22 cellular contexts compared by ENCODE assay signal in the genomic region with DNA sequence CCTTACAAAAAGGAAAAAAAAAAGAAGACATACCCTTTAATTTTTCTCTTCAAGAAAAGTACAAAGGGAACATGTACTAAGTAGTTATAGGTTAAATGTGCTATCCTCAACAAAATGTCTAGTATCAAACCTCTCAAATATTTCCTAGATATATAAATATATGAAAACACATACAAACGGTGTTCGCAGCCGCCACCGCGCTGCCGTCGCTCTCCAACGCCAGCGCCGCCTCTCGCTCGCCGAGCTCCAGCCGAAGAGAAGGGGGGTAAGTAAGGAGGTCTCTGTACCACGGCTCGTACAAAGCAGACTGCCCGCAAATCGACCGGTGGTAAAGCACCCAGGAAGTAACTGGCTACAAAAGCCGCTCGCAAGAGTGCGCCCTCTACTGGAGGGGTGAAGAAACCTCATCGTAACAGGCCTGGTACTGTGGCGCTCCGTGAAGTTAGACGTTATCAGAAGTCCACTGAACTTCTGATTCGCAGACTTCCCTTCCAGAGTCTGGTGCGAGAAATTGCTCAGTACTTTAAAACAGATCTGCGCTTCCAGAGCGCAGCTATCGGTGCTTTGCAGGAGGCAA.
DNase-seq lines count a peak whose midpoint lies in the region; ATAC-seq and TF ChIP-seq lines count a peak whose summit lies in the region.
"Had no signal": no experiment of that assay in that cellular context is flagged by ENCODE, and none has a peak within 500 bp of the region (broad histone marks: within the 10 kb centered on the region; RNA-seq: fewer than 3 reads in every experiment).

No MANE protein-coding gene starts in this region.

- H3K9me3 ChIP-seq in RWPE2 (ENCODE audit: severe bottlenecking) = no peaks in the 10 kb centered on the region
- H3K9me3 ChIP-seq: A549, ascending aorta, psoas muscle, upper lobe of left lung had no signal

- H3K27me3 ChIP-seq in RWPE2 (ENCODE audit: insufficient read depth, poor library complexity, severe bottlenecking) = no peaks in the 10 kb centered on the region
- H3K27me3 ChIP-seq in kidney epithelial cell (ENCODE audit: control insufficient read depth, insufficient read depth, low read length) = no peaks in the 10 kb centered on the region
- H3K27me3 ChIP-seq: ascending aorta, upper lobe of left lung had no signal

- TF ChIP-seq CTCF in 22Rv1 (IDR thresholded peaks at IDR 0.05) (peak; percentile 33), GM12874 (IDR thresholded peaks at IDR 0.05; ENCODE audit: insufficient read depth, low read depth, low read length) (peak; percentile 23; the same call in 1 of the 2 replicates), RWPE2 (IDR thresholded peaks at IDR 0.05; ENCODE audit: poor library complexity, severe bottlenecking) (peak; percentile 17), kidney epithelial cell (IDR thresholded peaks at IDR 0.05; ENCODE audit: insufficient read depth, low read length, poor library complexity, severe bottlenecking) (peak; percentile 26), omental fat pad (IDR thresholded peaks at IDR 0.05) (no peak)

- intact Hi-C loops in head of caudate nucleus (cut with DNase I) = no loop called here

- H3K27ac ChIP-seq in 22Rv1 = no peak overlapping the region
- no peak overlapping the region for H3K27ac ChIP-seq in RWPE2 (ENCODE audit: poor library complexity, severe bottlenecking)
- H3K27ac ChIP-seq: A549, ascending aorta, psoas muscle, upper lobe of left lung had no signal

- DNase-seq in RWPE2 (ENCODE audit: low spot score) (no peak), kidney epithelial cell (ENCODE audit: low read depth) (no peak), head of caudate nucleus (no peak), omental fat pad (ENCODE audit: low spot score) (no peak)
- DNase-seq: activated CD4-positive, alpha-beta T cell treated with anti-CD3 and anti-CD28 coated beads, Interleukin-2, amount 10 ng/mL, durations not matched to agents 24 days and 14 days; C1 segment of cervical spinal cord; effector memory CD4-positive, alpha-beta T cell; naive thymus-derived CD8-positive, alpha-beta T cell; NCI-H446 treated with DMSO at 0.1 percent for 48 hours; psoas muscle; small intestine; stimulated activated CD4-positive, alpha-beta T cell treated with anti-CD3 and anti-CD28 coated beads, Interleukin-4, amount 100 ng/mL, for 24 hours; T-cell had no signal

- ATAC-seq in RWPE2 (ENCODE audit: low read depth) (no peak), omental fat pad (ENCODE audit: low FRiP score) (no peak), GM21423 (IDR thresholded peaks at IDR 0.05; ENCODE audit: unreplicated experiment) (no peak), GM19452 (IDR thresholded peaks at IDR 0.05; ENCODE audit: unreplicated experiment) (no peak)
- ATAC-seq: A549; activated naive CD4-positive, alpha-beta T cell treated with anti-CD3 and anti-CD28 coated beads, Interleukin-2, amount 50 U/mL, for 72 hours; left lobe of liver; naive thymus-derived CD8-positive, alpha-beta T cell; psoas muscle; T-cell had no signal

- no peaks in the 10 kb centered on the region for H3K4me1 ChIP-seq in RWPE2 (ENCODE audit: insufficient read depth, poor library complexity, severe bottlenecking)
- H3K4me1 ChIP-seq: A549, ascending aorta, psoas muscle, upper lobe of left lung had no signal

- H3K36me3 ChIP-seq in RWPE2 (ENCODE audit: low read depth) (no peaks in the 10 kb centered on the region), kidney epithelial cell (ENCODE audit: control insufficient read depth, insufficient read depth, low read length) (no peaks in the 10 kb centered on the region)
- H3K36me3 ChIP-seq: ascending aorta, upper lobe of left lung had no signal

- H3K4me3 ChIP-seq in RWPE2 (ENCODE audit: severe bottlenecking) = no peak overlapping the region
- H3K4me3 ChIP-seq in kidney epithelial cell (ENCODE audit: low read depth, low read length) = no peak overlapping the region
- H3K4me3 ChIP-seq: A549, ascending aorta, psoas muscle, upper lobe of left lung had no signal

Comparison
In these comparisons a context has a peak if more than half of its experiments do, and no peak if none do; other contexts are left out.
1. CTCF ChIP-seq: peak in 22Rv1 (single experiment), GM12874 (single experiment), RWPE2 (single experiment) and kidney epithelial cell (single experiment); none in omental fat pad (0 of 3).